9 cellular contexts compared by ENCODE assay signal in genomic region chr19:42066075-42066754, GRCh38. TPM values are rescaled to one million over a fixed set of nuclear protein-coding genes. Genes with fewer than 3 reads are reported as not detected.
A peak's percentile ranks its signal among the peaks of the same experiment; 100 is the strongest.
DNase-seq lines count a peak whose midpoint lies in the region; ATAC-seq lines count a peak whose summit lies in the region.
"Had no signal": no experiment of that assay in that cellular context is flagged by ENCODE, and none has a peak within 500 bp of the region (broad histone marks: within the 10 kb centered on the region; RNA-seq: fewer than 3 reads in every experiment).

No MANE protein-coding gene starts in this region.

- no peaks in the 10 kb centered on the region for H3K9me3 Mint-ChIP-seq in activated naive CD4-positive, alpha-beta T cell treated with anti-CD3 and anti-CD28 coated beads, Interleukin-2, amount 50 U/mL, for 72 hours
- H3K9me3 Mint-ChIP-seq: nephron progenitor cell had no signal

- H3K36me3 Mint-ChIP-seq in activated naive CD4-positive, alpha-beta T cell treated with anti-CD3 and anti-CD28 coated beads, Interleukin-2, amount 50 U/mL, for 72 hours: no peaks in the 10 kb centered on the region

- DNase-seq in A172 (ENCODE audit: low spot score) (peak; percentile 80), EL (peak; percentile 15), NCI-H524 treated with DMSO at 0.1 percent for 48 hours (lab: John Stamatoyannopoulos, UW) (peak; percentile 25), UCSD-AML1 (lab: John Stamatoyannopoulos, UW; ENCODE audit: unreplicated experiment) (no peak)
- no peak for DNase-seq in activated naive CD4-positive, alpha-beta T cell treated with anti-CD3 and anti-CD28 coated beads, Interleukin-2, amount 50 U/mL, for 72 hours (ENCODE audit: low spot score in 2 of 2)
- no peak for DNase-seq in activated CD4-positive, alpha-beta T cell treated with anti-CD3 and anti-CD28 coated beads, Interleukin-2, amount 50 U/mL, for 1 hour
- DNase-seq: nephron progenitor cell had no signal

- peak; percentile 24 for ATAC-seq in esophagus mucosa
- no peak for ATAC-seq in HG03460 (IDR thresholded peaks at IDR 0.05; ENCODE audit: unreplicated experiment)
- no peak for ATAC-seq in activated naive CD4-positive, alpha-beta T cell treated with anti-CD3 and anti-CD28 coated beads, Interleukin-2, amount 50 U/mL, for 72 hours

- H3K27ac Mint-ChIP-seq in activated naive CD4-positive, alpha-beta T cell treated with anti-CD3 and anti-CD28 coated beads, Interleukin-2, amount 50 U/mL, for 72 hours: no peak overlapping the region
- H3K27ac Mint-ChIP-seq: nephron progenitor cell had no signal

RNA-seq across cellular contexts. Expression of gene GRIK5, which starts 3.8 kb away (rescaled TPM):
- total RNA-seq in A172 (2014; rRNA removed; shearing (Covaris generic)): 0.76 and 1.9 TPM in 2 replicates
- 0.32 TPM for total RNA-seq in esophagus mucosa
- 1 to 10 TPM; 3.5 to 4.0 TPM for total RNA-seq in activated naive CD4-positive, alpha-beta T cell treated with anti-CD3 and anti-CD28 coated beads, Interleukin-2, amount 50 U/mL, for 72 hours

RNA-seq across cellular contexts. Expression of gene ZNF574, which starts 9.8 kb away (rescaled TPM):
- 24.4 and 26.8 TPM in 2 replicates for total RNA-seq in A172 (2014; rRNA removed; shearing (Covaris generic))
- total RNA-seq in esophagus mucosa: 9.7 TPM
- total RNA-seq in activated naive CD4-positive, alpha-beta T cell treated with anti-CD3 and anti-CD28 coated beads, Interleukin-2, amount 50 U/mL, for 72 hours: 10 to 100 TPM; 12.5 to 13.9 TPM

Comparison
In these comparisons a context has a peak if more than half of its experiments do, and no peak if none do; other contexts are left out.
1. DNase-seq: peak in A172 (single experiment), EL (single experiment) and NCI-H524 treated with DMSO at 0.1 percent for 48 hours (single experiment); none in UCSD-AML1 (single experiment), activated naive CD4-positive, alpha-beta T cell treated with anti-CD3 and anti-CD28 coated beads, Interleukin-2, amount 50 U/mL, for 72 hours (0 of 2) and activated CD4-positive, alpha-beta T cell treated with anti-CD3 and anti-CD28 coated beads, Interleukin-2, amount 50 U/mL, for 1 hour (single experiment).